ENCODE assay signal across 17 cellular contexts in genomic region chr1:159315381-159315780, GRCh38. TPM values are rescaled to one million over a fixed set of nuclear protein-coding genes. Genes with fewer than 3 reads are reported as not detected.
"Had no signal": no experiment of that assay in that cellular context is flagged by ENCODE, and none has a peak within 500 bp of the region (broad histone marks: within the 10 kb centered on the region; RNA-seq: fewer than 3 reads in every experiment).

No MANE protein-coding gene starts in this region.

- DNase-seq: activated CD4-positive, alpha-beta memory T cell treated with anti-CD3 and anti-CD28 coated beads for 36 hours; activated CD4-positive, alpha-beta T cell treated with anti-CD3 and anti-CD28 coated beads for 1 hour; activated effector memory CD4-positive, alpha-beta T cell treated with anti-CD3 and anti-CD28 coated beads, Interleukin-2, amount 50 U/mL, for 16 hours; activated naive CD8-positive, alpha-beta T cell treated with anti-CD3 and anti-CD28 coated beads for 36 hours; activated T-cell treated with anti-CD3 and anti-CD28 coated beads, Interleukin-2, amount 50 U/mL, for 4 hours; anterior cingulate cortex; cerebellar nuclear complex; erythroblast; kidney; left ventricle myocardium inferior; mesenchymal stem cell; retina; stimulated activated CD4-positive, alpha-beta T cell treated with anti-CD3 and anti-CD28 coated beads, Interleukin-4, amount 100 ng/mL, for 4 hours had no signal

- H3K4me1 Mint-ChIP-seq: activated naive CD8-positive, alpha-beta T cell treated with anti-CD3 and anti-CD28 coated beads for 36 hours; neural progenitor cell had no signal

- H3K4me2 ChIP-seq: hepatocyte, neural progenitor cell had no signal

- H3K27ac ChIP-seq: hepatocyte, left ventricle myocardium inferior, neural progenitor cell, vagina had no signal

- H3K36me3 ChIP-seq: left ventricle myocardium inferior, neural progenitor cell, vagina had no signal

- H3K27me3 Mint-ChIP-seq: dendritic cell treated with granulocyte-macrophage colony-stimulating factor and Interleukin-4, amounts not matched to agents 40 ng/mL and 50 ng/mL, for 4 days had no signal

- FAIRE-seq: kidney had no signal

- H3K79me2 ChIP-seq: hepatocyte had no signal

- H3K4me3 ChIP-seq: hepatocyte, left ventricle myocardium inferior, neural progenitor cell, vagina had no signal

- H3K36me3 Mint-ChIP-seq: activated CD4-positive, alpha-beta memory T cell treated with anti-CD3 and anti-CD28 coated beads for 36 hours; activated naive CD8-positive, alpha-beta T cell treated with anti-CD3 and anti-CD28 coated beads for 36 hours; neural progenitor cell had no signal

- H3K9me3 ChIP-seq: left ventricle myocardium inferior, vagina had no signal

- H3K9me3 Mint-ChIP-seq: activated CD4-positive, alpha-beta memory T cell treated with anti-CD3 and anti-CD28 coated beads for 36 hours; activated naive CD8-positive, alpha-beta T cell treated with anti-CD3 and anti-CD28 coated beads for 36 hours; activated T-cell treated with anti-CD3 and anti-CD28 coated beads, Interleukin-2, amount 50 U/mL, for 4 hours; dendritic cell treated with granulocyte-macrophage colony-stimulating factor and Interleukin-4, amounts not matched to agents 40 ng/mL and 50 ng/mL, for 4 days; neural progenitor cell had no signal

- H3K4me3 Mint-ChIP-seq: activated CD4-positive, alpha-beta memory T cell treated with anti-CD3 and anti-CD28 coated beads for 36 hours; activated naive CD8-positive, alpha-beta T cell treated with anti-CD3 and anti-CD28 coated beads for 36 hours; activated T-cell treated with anti-CD3 and anti-CD28 coated beads, Interleukin-2, amount 50 U/mL, for 4 hours; dendritic cell treated with granulocyte-macrophage colony-stimulating factor and Interleukin-4, amounts not matched to agents 40 ng/mL and 50 ng/mL, for 4 days; neural progenitor cell had no signal

- H3K27ac Mint-ChIP-seq: activated CD4-positive, alpha-beta memory T cell treated with anti-CD3 and anti-CD28 coated beads for 36 hours; activated naive CD8-positive, alpha-beta T cell treated with anti-CD3 and anti-CD28 coated beads for 36 hours; dendritic cell treated with granulocyte-macrophage colony-stimulating factor and Interleukin-4, amounts not matched to agents 40 ng/mL and 50 ng/mL, for 4 days; neural progenitor cell had no signal

- H3K4me1 ChIP-seq: left ventricle myocardium inferior, neural progenitor cell, vagina had no signal

- ATAC-seq: activated T-cell treated with anti-CD3 and anti-CD28 coated beads, Interleukin-2, amount 50 U/mL, for 4 hours had no signal

- H2AFZ ChIP-seq: hepatocyte, neural progenitor cell had no signal

- H3K27me3 ChIP-seq: hepatocyte, neural progenitor cell, vagina had no signal

RNA-seq across cellular contexts. Expression of gene FCER1A, which starts 13.2 kb away (rescaled TPM):
- total RNA-seq: activated CD4-positive, alpha-beta memory T cell treated with anti-CD3 and anti-CD28 coated beads for 36 hours; activated naive CD8-positive, alpha-beta T cell treated with anti-CD3 and anti-CD28 coated beads for 36 hours; activated T-cell treated with anti-CD3 and anti-CD28 coated beads, Interleukin-2, amount 50 U/mL, for 4 hours; hepatocyte had no signal
- polyA plus RNA-seq: hepatocyte had no signal
